In genomic region chr2:231397928-231398294, GRCh38 we compare ENCODE assay signal across 18 cellular contexts. TPM values are rescaled to one million over a fixed set of nuclear protein-coding genes. Genes with fewer than 3 reads are reported as not detected.
A peak's percentile ranks its signal among the peaks of the same experiment; 100 is the strongest.
DNase-seq lines count a peak whose midpoint lies in the region; ATAC-seq and TF ChIP-seq lines count a peak whose summit lies in the region.
"Had no signal": no experiment of that assay in that cellular context is flagged by ENCODE, and none has a peak within 500 bp of the region (broad histone marks: within the 10 kb centered on the region; RNA-seq: fewer than 3 reads in every experiment).

No MANE protein-coding gene starts in this region.

- H3K4me3 ChIP-seq in H7 (ENCODE audit: insufficient read depth, low read depth, low read length) (no peak overlapping the region), foreskin fibroblast (ENCODE audit: low read depth in 1 of 2, low read length in 2 of 2) (no peak overlapping the region)

- H3K9me3 Mint-ChIP-seq in WTC11 (no peaks in the 10 kb centered on the region), neural crest cell (no peaks in the 10 kb centered on the region)

- POLR2A ChIA-PET in WTC11 (lab: Charles Lee): no interaction called here

- H3K36me3 ChIP-seq in H7 (replicated peaks; ENCODE audit: control insufficient read depth, insufficient read depth, low read length): peaks cover 13% of the 10 kb centered on the region

- no peaks in the 10 kb centered on the region for H3K27me3 ChIP-seq in H7 (ENCODE audit: control insufficient read depth, insufficient read depth, low read length)

- H3K27me3 Mint-ChIP-seq in WTC11 (ENCODE audit: low read depth): no peaks in the 10 kb centered on the region
- H3K27me3 Mint-ChIP-seq in neural crest cell (ENCODE audit: low read depth): peaks cover 36% of the 10 kb centered on the region

- DNase-seq in H7: peak; percentile 40
- no peak for DNase-seq in WTC11 (ENCODE audit: low spot score)
- DNase-seq in iPS-NIHi11 (ENCODE audit: low spot score): peak; percentile 2
- DNase-seq in neural crest cell (ENCODE audit: low read depth, low spot score): no peak
- DNase-seq in foreskin fibroblast: no peak
- DNase-seq in stimulated activated naive CD8-positive, alpha-beta T cell treated with anti-CD3 and anti-CD28 coated beads, Interleukin-15, Interleukin-2, amounts not matched to agents 100 U/mL and 50 U/mL, for 24 hours: no peak
- no peak for DNase-seq in NCI-H510A treated with DMSO at 0.1 percent for 48 hours (lab: John Stamatoyannopoulos, UW)
- DNase-seq: DMS79 treated with DMSO at 0.1 percent for 48 hours; HCEC 1CT; KG1; NCI-H1105 treated with DMSO at 0.1 percent for 48 hours; NCI-H1694; NCI-H2081 treated with DMSO at 0.1 percent for 48 hours; NCI-H748 treated with DMSO at 0.1 percent for 48 hours; NK-92 treated with Interleukin-12 subunit alpha and Interleukin-12 subunit beta, amount 100 ng/mL, for 24 hours had no signal

- CTCF ChIA-PET in WTC11 (lab: Charles Lee): no interaction called here

- H3K36me3 Mint-ChIP-seq in WTC11: peaks cover 27% of the 10 kb centered on the region
- no peaks in the 10 kb centered on the region for H3K36me3 Mint-ChIP-seq in neural crest cell (ENCODE audit: low read depth)

- no peak for ATAC-seq in WTC11
- ATAC-seq in stimulated activated naive CD8-positive, alpha-beta T cell treated with anti-CD3 and anti-CD28 coated beads, Interleukin-15, Interleukin-2, amounts not matched to agents 100 U/mL and 50 U/mL, for 24 hours: no peak
- ATAC-seq in HG03280 (IDR thresholded peaks at IDR 0.05; ENCODE audit: unreplicated experiment): no peak

- peak overlapping the region; percentile 84 for H3K27ac Mint-ChIP-seq in WTC11
- H3K27ac Mint-ChIP-seq in neural crest cell (ENCODE audit: unreplicated experiment): no peak overlapping the region

- H3K4me3 Mint-ChIP-seq in WTC11: peak overlapping the region; percentile 82; the same call in 1 of the 2 replicates
- peak overlapping the region; percentile 51 for H3K4me3 Mint-ChIP-seq in neural crest cell

- TF ChIP-seq CTCF in WTC11 (IDR thresholded peaks at IDR 0.05): no peak
- TF ChIP-seq CTCF in neural crest cell (conservative IDR thresholded peaks at IDR 0.05): no peak
- TF ChIP-seq CTCF in foreskin fibroblast (IDR thresholded peaks at IDR 0.05; ENCODE audit: low read depth, low read length): no peak

- peaks cover 74% of the 10 kb centered on the region for H3K4me1 Mint-ChIP-seq in WTC11
- H3K4me1 Mint-ChIP-seq in neural crest cell: peaks cover 15% of the 10 kb centered on the region

TF ChIP-seq in WTC11, 78 proteins besides CTCF, POLR2A, EP300 and RAD21:
- no peak for TF ChIP-seq ATF2 (CRISPR knock-in tag; IDR thresholded peaks at IDR 0.05; ENCODE audit: borderline replicate concordance, low read depth)
- TF ChIP-seq, protein P1, sequence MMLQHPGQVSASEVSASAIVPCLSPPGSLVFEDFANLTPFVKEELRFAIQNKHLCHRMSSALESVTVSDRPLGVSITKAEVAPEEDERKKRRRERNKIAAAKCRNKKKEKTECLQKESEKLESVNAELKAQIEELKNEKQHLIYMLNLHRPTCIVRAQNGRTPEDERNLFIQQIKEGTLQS (CRISPR knock-in tag; conservative IDR thresholded peaks at IDR 0.05): no peak
- TF ChIP-seq, protein P2, sequence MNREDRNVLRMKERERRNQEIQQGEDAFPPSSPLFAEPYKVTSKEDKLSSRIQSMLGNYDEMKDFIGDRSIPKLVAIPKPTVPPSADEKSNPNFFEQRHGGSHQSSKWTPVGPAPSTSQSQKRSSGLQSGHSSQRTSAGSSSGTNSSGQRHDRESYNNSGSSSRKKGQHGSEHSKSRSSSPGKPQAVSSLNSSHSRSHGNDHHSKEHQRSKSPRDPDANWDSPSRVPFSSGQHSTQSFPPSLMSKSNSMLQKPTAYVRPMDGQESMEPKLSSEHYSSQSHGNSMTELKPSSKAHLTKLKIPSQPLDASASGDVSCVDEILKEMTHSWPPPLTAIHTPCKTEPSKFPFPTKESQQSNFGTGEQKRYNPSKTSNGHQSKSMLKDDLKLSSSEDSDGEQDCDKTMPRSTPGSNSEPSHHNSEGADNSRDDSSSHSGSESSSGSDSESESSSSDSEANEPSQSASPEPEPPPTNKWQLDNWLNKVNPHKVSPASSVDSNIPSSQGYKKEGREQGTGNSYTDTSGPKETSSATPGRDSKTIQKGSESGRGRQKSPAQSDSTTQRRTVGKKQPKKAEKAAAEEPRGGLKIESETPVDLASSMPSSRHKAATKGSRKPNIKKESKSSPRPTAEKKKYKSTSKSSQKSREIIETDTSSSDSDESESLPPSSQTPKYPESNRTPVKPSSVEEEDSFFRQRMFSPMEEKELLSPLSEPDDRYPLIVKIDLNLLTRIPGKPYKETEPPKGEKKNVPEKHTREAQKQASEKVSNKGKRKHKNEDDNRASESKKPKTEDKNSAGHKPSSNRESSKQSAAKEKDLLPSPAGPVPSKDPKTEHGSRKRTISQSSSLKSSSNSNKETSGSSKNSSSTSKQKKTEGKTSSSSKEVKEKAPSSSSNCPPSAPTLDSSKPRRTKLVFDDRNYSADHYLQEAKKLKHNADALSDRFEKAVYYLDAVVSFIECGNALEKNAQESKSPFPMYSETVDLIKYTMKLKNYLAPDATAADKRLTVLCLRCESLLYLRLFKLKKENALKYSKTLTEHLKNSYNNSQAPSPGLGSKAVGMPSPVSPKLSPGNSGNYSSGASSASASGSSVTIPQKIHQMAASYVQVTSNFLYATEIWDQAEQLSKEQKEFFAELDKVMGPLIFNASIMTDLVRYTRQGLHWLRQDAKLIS (CRISPR knock-in tag; IDR thresholded peaks at IDR 0.05; ENCODE audit: borderline replicate concordance): no peak
- TF ChIP-seq RELA (CRISPR knock-in tag; IDR thresholded peaks at IDR 0.05; ENCODE audit: borderline replicate concordance): peak; percentile 64; the same call in 1 of the 2 replicates

RNA-seq across cellular contexts. Expression of gene B3GNT7, which starts 2.4 kb away (rescaled TPM):
- total RNA-seq in H7 (2014; rRNA removed; shearing (Covaris generic)): 52.9 and 70.4 TPM in 2 replicates
- 151 to 197 TPM (median 194 TPM) in 3 replicates for total RNA-seq in WTC11 (2021)
- total RNA-seq in neural crest cell: 0.61 and 0.79 TPM in 2 replicates
- total RNA-seq: A673, NCI-H460 had no signal

Comparison
In these comparisons a context has a peak if more than half of its experiments do, and no peak if none do; other contexts are left out.
1. DNase-seq: peak in H7 (single experiment) and iPS-NIHi11 (single experiment); none in WTC11 (single experiment), neural crest cell (single experiment), foreskin fibroblast (0 of 2), stimulated activated naive CD8-positive, alpha-beta T cell treated with anti-CD3 and anti-CD28 coated beads, Interleukin-15, Interleukin-2, amounts not matched to agents 100 U/mL and 50 U/mL, for 24 hours (single experiment) and NCI-H510A treated with DMSO at 0.1 percent for 48 hours (single experiment).
2. RNA of gene B3GNT7, which starts 2.4 kb away (total RNA-seq): 151 to 197 TPM in WTC11 and 52.9 to 70.4 TPM in H7; 0.61 to 0.79 TPM in neural crest cell; every median in the first group is over 10 times any median in the second.